25 cellular contexts compared by ENCODE assay signal in the genomic region with DNA sequence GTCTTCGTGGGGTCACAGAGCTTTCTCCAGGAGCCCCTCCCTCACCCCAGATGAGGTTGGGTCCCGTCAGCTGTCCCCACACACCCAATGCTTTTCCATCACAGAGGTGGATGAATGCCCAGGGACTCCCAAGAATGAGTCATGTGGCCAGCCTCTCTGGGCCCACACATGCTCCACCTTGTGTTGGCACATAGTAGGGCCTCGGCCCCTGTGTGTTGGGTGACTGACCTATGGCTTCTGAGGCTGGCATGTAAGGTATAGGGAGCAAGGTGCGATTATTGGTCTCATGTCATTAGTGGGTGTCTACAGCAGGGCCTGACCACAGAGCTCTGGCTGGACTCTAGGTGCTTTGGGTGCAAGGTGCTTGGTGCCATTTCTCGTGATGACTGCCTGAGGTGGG.
DNase-seq lines count a peak whose midpoint lies in the region; ATAC-seq, FAIRE-seq and TF ChIP-seq lines count a peak whose summit lies in the region.
"Had no signal": no experiment of that assay in that cellular context is flagged by ENCODE, and none has a peak within 500 bp of the region (broad histone marks: within the 10 kb centered on the region; RNA-seq: fewer than 3 reads in every experiment).

No MANE protein-coding gene starts in this region.

- H3K9me3 ChIP-seq in right cardiac atrium (ENCODE audit: control insufficient read depth, low read length) (no peaks in the 10 kb centered on the region), IMR-90 (ENCODE audit: control insufficient read depth, insufficient read depth, low read length) (no peaks in the 10 kb centered on the region), endodermal cell (ENCODE audit: control insufficient read depth, low read length) (no peaks in the 10 kb centered on the region), gastrocnemius medialis (no peaks in the 10 kb centered on the region)
- H3K9me3 ChIP-seq: Peyer's patch had no signal

- peak overlapping the region; percentile 10; the same call in 1 of the 2 replicates for H4K91ac ChIP-seq in IMR-90 (ENCODE audit: insufficient read depth, low read depth, low read length)

- H3K18ac ChIP-seq in IMR-90 (ENCODE audit: low read depth, low read length): no peak overlapping the region

- H3K4me1 ChIP-seq in right cardiac atrium (ENCODE audit: control insufficient read depth, insufficient read depth, low read length) (peaks cover 26% of the 10 kb centered on the region), IMR-90 (ENCODE audit: control insufficient read depth, insufficient read depth, low read length) (peaks cover 20% of the 10 kb centered on the region), endodermal cell (ENCODE audit: control insufficient read depth, insufficient read depth, low read length) (no peaks in the 10 kb centered on the region), gastrocnemius medialis (peaks cover 81 to 82% of the 10 kb centered on the region in 2 donors)

- H3K56ac ChIP-seq in IMR-90 (ENCODE audit: extremely low read depth, insufficient read depth, low read length): no peak overlapping the region

- in situ Hi-C loops in IMR-90 (cut with MboI; ENCODE audit: low sequenced_read_pairs): no loop called here
- in situ Hi-C loops in gastrocnemius medialis (cut with MboI; ENCODE audit: low sequenced_read_pairs in 4 of 4): no loop called here

- TF ChIP-seq CTCF in IMR-90 (conservative IDR thresholded peaks at IDR 0.05; ENCODE audit: low read depth, low read length) (no peak), endodermal cell (conservative IDR thresholded peaks at IDR 0.05) (peak; percentile 24), gastrocnemius medialis (IDR thresholded peaks at IDR 0.05 in 4 of 5, conservative IDR thresholded peaks at IDR 0.05 in 1 of 5) (no peak)

- H4K5ac ChIP-seq in IMR-90 (ENCODE audit: low read depth, low read length): no peak overlapping the region

- H3K14ac ChIP-seq in IMR-90 (replicated peaks; ENCODE audit: low read depth, low read length): no peak overlapping the region

- H4K20me1 ChIP-seq in IMR-90 (ENCODE audit: insufficient read depth, low read length): peaks cover 27% of the 10 kb centered on the region

- no peak overlapping the region for H3K9ac ChIP-seq in IMR-90 (ENCODE audit: low read depth, low read length)
- no peak overlapping the region for H3K9ac ChIP-seq in endodermal cell (ENCODE audit: extremely low read depth, low read length, poor library complexity, severe bottlenecking)
- H3K9ac ChIP-seq: KMS-11 had no signal

- WGBS in right cardiac atrium: 96% methylated on average over 5 of the region's 5 CpGs
- 69% methylated on average over 2 of the region's 5 CpGs; no CpG with 5 or more reads in 1 of the 2 experiments for WGBS in IMR-90 (ENCODE audit: extremely low coverage in 2 of 2, insufficient read length in 1 of 2), 2 experiments
- 89 to 95% methylated on average over 2 to 5 of the region's 5 CpGs for WGBS in endodermal cell (ENCODE audit: insufficient coverage in 1 of 2, insufficient read length in 1 of 2), 2 experiments

- H3K4me3 ChIP-seq in right cardiac atrium (ENCODE audit: low read length): no peak overlapping the region
- no peak overlapping the region for H3K4me3 ChIP-seq in IMR-90 (ENCODE audit: insufficient read depth, low read depth, low read length)
- H3K4me3 ChIP-seq in endodermal cell (ENCODE audit: low read length): no peak overlapping the region
- no peak overlapping the region for H3K4me3 ChIP-seq in gastrocnemius medialis
- H3K4me3 ChIP-seq: Peyer's patch, SK-N-MC had no signal

- POLR2A ChIA-PET in IMR-90 (lab: Charles Lee; ENCODE audit: unreplicated experiment): no interaction called here

- H3K27ac ChIP-seq in right cardiac atrium (ENCODE audit: low read length): no peak overlapping the region
- no peak overlapping the region for H3K27ac ChIP-seq in IMR-90 (ENCODE audit: insufficient read depth, low read length)
- no peak overlapping the region for H3K27ac ChIP-seq in endodermal cell (ENCODE audit: low read depth, low read length)
- H3K27ac ChIP-seq in gastrocnemius medialis: peak overlapping the region; percentile 85 to 93 (median 90)
- H3K27ac ChIP-seq: KMS-11, Peyer's patch, SK-N-MC had no signal

- no peak overlapping the region for H2AK9ac ChIP-seq in IMR-90 (replicated peaks; ENCODE audit: low read depth, low read length, poor library complexity)

- H3K9me1 ChIP-seq in IMR-90 (ENCODE audit: insufficient read depth, low read length): peaks cover 23% of the 10 kb centered on the region

- H3K36me3 Mint-ChIP-seq in endodermal cell (ENCODE audit: low read depth): no peaks in the 10 kb centered on the region

- ATAC-seq in right cardiac atrium (no peak), IMR-90 (ENCODE audit: low read depth) (no peak), gastrocnemius medialis (no peak), HG02678 (IDR thresholded peaks at IDR 0.05; ENCODE audit: unreplicated experiment) (no peak)

- no peak overlapping the region for H2AK5ac ChIP-seq in IMR-90 (ENCODE audit: low read depth, low read length)

- no peak for FAIRE-seq in H54 (lab: Jason Lieb, UNC)
- FAIRE-seq: GM12891, GM19239 had no signal

- no peak overlapping the region for H3K4me3 Mint-ChIP-seq in endodermal cell
- H3K4me3 Mint-ChIP-seq: CD4-positive, alpha-beta T cell had no signal

- intact Hi-C loops in right cardiac atrium (cut with DNase I) (no loop called here), cardiac septum (cut with DNase I) (no loop called here), IMR-90 (cut with micrococcal nuclease) (no loop called here), gastrocnemius medialis (cut with DNase I; ENCODE audit: low total_unique reads) (loop anchor here (10.0 kb wide), 2 partner anchors 425 to 595 kb away; no protein-coding TSS in a partner anchor)

- H3K36me3 ChIP-seq in IMR-90 (ENCODE audit: control insufficient read depth, insufficient read depth, low read length) (no peaks in the 10 kb centered on the region), endodermal cell (ENCODE audit: control insufficient read depth, insufficient read depth, low read length) (no peaks in the 10 kb centered on the region), gastrocnemius medialis (no peaks in the 10 kb centered on the region)
- H3K36me3 ChIP-seq: Peyer's patch had no signal

- H3K4ac ChIP-seq in IMR-90 (ENCODE audit: low read depth, low read length): no peak overlapping the region

- H3K4me1 Mint-ChIP-seq in endodermal cell: no peaks in the 10 kb centered on the region

- H3K79me1 ChIP-seq in IMR-90 (ENCODE audit: low read depth in 1 of 2, low read length in 2 of 2): no peaks in the 10 kb centered on the region; a peak in 1 of 4 replicates

- H2BK20ac ChIP-seq in IMR-90 (ENCODE audit: low read depth, low read length): no peak overlapping the region

- H3K27ac Mint-ChIP-seq in endodermal cell: no peak overlapping the region
- H3K27ac Mint-ChIP-seq: CD4-positive, alpha-beta T cell had no signal

- H2BK15ac ChIP-seq in IMR-90 (ENCODE audit: low read depth, low read length): no peak overlapping the region

- H3K27me3 Mint-ChIP-seq in endodermal cell (ENCODE audit: insufficient read depth): no peaks in the 10 kb centered on the region
- H3K27me3 Mint-ChIP-seq: CD4-positive, alpha-beta T cell had no signal

- dilution Hi-C loops in IMR-90 (cut with HindIII; ENCODE audit: low sequenced_read_pairs, unreplicated experiment): no loop called here

- no TSS peak for BruUV-seq in IMR-90 (replicated peaks; lab: Mats Ljungman, UMichigan)

- H3K27me3 ChIP-seq in right cardiac atrium (ENCODE audit: control insufficient read depth, insufficient read depth): no peaks in the 10 kb centered on the region
- no peaks in the 10 kb centered on the region for H3K27me3 ChIP-seq in IMR-90 (ENCODE audit: control insufficient read depth, insufficient read depth, low read length)
- H3K27me3 ChIP-seq in endodermal cell (ENCODE audit: control insufficient read depth, insufficient read depth, low read length, poor library complexity, severe bottlenecking): no peaks in the 10 kb centered on the region
- no peaks in the 10 kb centered on the region for H3K27me3 ChIP-seq in gastrocnemius medialis
- H3K27me3 ChIP-seq: Peyer's patch had no signal

- TF ChIP-seq POLR2A in IMR-90 (IDR thresholded peaks at IDR 0.05; ENCODE audit: low read depth, low read length): no peak
- TF ChIP-seq POLR2A in gastrocnemius medialis (IDR thresholded peaks at IDR 0.05): no peak
- TF ChIP-seq POLR2A in H54 (IDR thresholded peaks at IDR 0.05; ENCODE audit: low read depth, low read length): no peak

- DNase-seq in right cardiac atrium (peak in 2 of 3 donors; percentile 24 to 31), cardiac septum (ENCODE audit: low spot score) (no peak), IMR-90 (no peak), endodermal cell (no peak), gastrocnemius medialis (peak in 1 of 2 donors; percentile 31), H54 (ENCODE audit: insufficient read length, low spot score) (no peak), DMS53 (lab: John Stamatoyannopoulos, UW) (no peak)
- DNase-seq: CD4-positive, alpha-beta T cell; DMS79; EL; GF-D8; H7; NCI-H1048; NCI-H1417 treated with DMSO at 0.1 percent for 48 hours; NCI-H1694 treated with DMSO at 0.1 percent for 48 hours; NCI-H2081; NCI-H2227 treated with DMSO at 0.1 percent for 48 hours; NCI-H526 treated with DMSO at 0.1 percent for 48 hours; Peyer's patch; SIG-M5 had no signal

- no peak overlapping the region for H3K4me2 ChIP-seq in IMR-90 (ENCODE audit: low read depth, low read length)
- H3K4me2 ChIP-seq: KMS-11 had no signal

- no peak overlapping the region for H3K23ac ChIP-seq in IMR-90 (ENCODE audit: low read depth, low read length)

- CTCF ChIA-PET in IMR-90 (lab: Yijun Ruan, JAX): no interaction called here

- no peak for TF ChIP-seq RAD21 in IMR-90 (IDR thresholded peaks at IDR 0.05; ENCODE audit: low read length)

- no peak overlapping the region for H2BK5ac ChIP-seq in IMR-90 (ENCODE audit: low read depth, low read length, poor library complexity, severe bottlenecking)

- H3K9me3 Mint-ChIP-seq in endodermal cell: no peaks in the 10 kb centered on the region
- H3K9me3 Mint-ChIP-seq: CD4-positive, alpha-beta T cell had no signal

- no peak overlapping the region for H2BK120ac ChIP-seq in IMR-90 (ENCODE audit: low read depth, low read length)

- H4K8ac ChIP-seq in IMR-90 (ENCODE audit: low read depth in 2 of 2, low read length in 2 of 2): no peak overlapping the region

- H2AFZ ChIP-seq in IMR-90 (replicated peaks; ENCODE audit: low read length, poor library complexity): peak overlapping the region; percentile 5

TF ChIP-seq in IMR-90, 13 proteins besides CTCF, POLR2A, EP300 and RAD21 (continues in another document):
- TF ChIP-seq RFX5 (IDR thresholded peaks at IDR 0.05; ENCODE audit: low read depth, low read length) (no peak), MAFK (IDR thresholded peaks at IDR 0.05; ENCODE audit: low read depth, low read length) (no peak), FOS (IDR thresholded peaks at IDR 0.05; ENCODE audit: low read depth, low read length) (no peak)
- TF ChIP-seq, protein P1, sequence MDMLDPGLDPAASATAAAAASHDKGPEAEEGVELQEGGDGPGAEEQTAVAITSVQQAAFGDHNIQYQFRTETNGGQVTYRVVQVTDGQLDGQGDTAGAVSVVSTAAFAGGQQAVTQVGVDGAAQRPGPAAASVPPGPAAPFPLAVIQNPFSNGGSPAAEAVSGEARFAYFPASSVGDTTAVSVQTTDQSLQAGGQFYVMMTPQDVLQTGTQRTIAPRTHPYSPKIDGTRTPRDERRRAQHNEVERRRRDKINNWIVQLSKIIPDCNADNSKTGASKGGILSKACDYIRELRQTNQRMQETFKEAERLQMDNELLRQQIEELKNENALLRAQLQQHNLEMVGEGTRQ (IDR thresholded peaks at IDR 0.05; ENCODE audit: low read depth, low read length): peak; percentile 2; the same call in 1 of the 2 replicates

Comparison
In these comparisons a context has a peak if more than half of its experiments do, and no peak if none do; other contexts are left out.
1. DNase-seq: peak in right cardiac atrium (2 of 3); none in cardiac septum (single experiment), IMR-90 (single experiment), endodermal cell (single experiment), H54 (single experiment) and DMS53 (single experiment).
2. H3K27ac ChIP-seq: peak in gastrocnemius medialis (4 of 4); none in right cardiac atrium (single experiment), IMR-90 (single experiment) and endodermal cell (single experiment).